Comparison of ENCODE assay signal across 19 cellular contexts in the genomic region with DNA sequence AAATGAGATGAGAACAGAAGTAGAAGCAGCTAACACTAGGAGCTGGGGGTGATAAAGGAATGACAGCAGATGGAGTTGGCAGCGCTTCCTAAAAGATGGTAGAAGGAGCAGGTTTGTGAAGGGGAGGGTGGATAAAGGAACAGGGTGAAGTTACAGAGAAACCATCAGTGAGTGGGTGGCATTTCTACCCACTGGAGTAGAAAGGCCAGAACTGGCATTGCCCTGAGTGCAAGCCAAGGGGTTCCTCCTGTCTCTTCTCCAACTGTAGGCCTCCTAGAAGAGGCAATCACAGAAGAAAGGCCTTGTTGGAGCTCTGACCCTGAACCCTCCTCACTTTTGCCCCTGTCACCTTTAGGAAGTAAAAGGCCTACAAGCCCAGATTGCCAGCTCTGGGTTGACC. TPM values are rescaled to one million over a fixed set of nuclear protein-coding genes. Genes with fewer than 3 reads are reported as not detected.
A peak's percentile ranks its signal among the peaks of the same experiment; 100 is the strongest.
DNase-seq lines count a peak whose midpoint lies in the region; ATAC-seq and TF ChIP-seq lines count a peak whose summit lies in the region.
"Had no signal": no experiment of that assay in that cellular context is flagged by ENCODE, and none has a peak within 500 bp of the region (broad histone marks: within the 10 kb centered on the region; RNA-seq: fewer than 3 reads in every experiment).

No MANE protein-coding gene starts in this region.

- H3K27ac ChIP-seq in SK-N-SH (ENCODE audit: low read depth in 2 of 2, low read length in 1 of 2) (peak overlapping the region in 1 of 2 experiments; percentile 82; a peak in 1 of 4 replicates), duodenal mucosa (ENCODE audit: low read depth, low read length) (no peak overlapping the region), lower lobe of right lung (no peak overlapping the region)
- H3K27ac ChIP-seq: tibial artery had no signal

- POLR2A ChIA-PET in SK-N-SH (lab: Yijun Ruan, JAX) = no interaction called here

- no peak for TF ChIP-seq RAD21 in SK-N-SH (IDR thresholded peaks at IDR 0.05; ENCODE audit: low read length)

- peak overlapping the region; percentile 81 for H3K4me2 ChIP-seq in SK-N-SH

- H3K9me2 ChIP-seq in SK-N-SH = no peaks in the 10 kb centered on the region

- TF ChIP-seq CTCF in SK-N-SH (IDR thresholded peaks at IDR 0.05) = no peak
- no peak for TF ChIP-seq CTCF in lower lobe of right lung (IDR thresholded peaks at IDR 0.05)
- no peak for TF ChIP-seq CTCF in type B pancreatic cell (conservative IDR thresholded peaks at IDR 0.05)

- H4K20me1 ChIP-seq in SK-N-SH (ENCODE audit: insufficient read depth) = no peaks in the 10 kb centered on the region

- H3K27me3 ChIP-seq in SK-N-SH (ENCODE audit: insufficient read depth) (no peaks in the 10 kb centered on the region), duodenal mucosa (ENCODE audit: control insufficient read depth in 1 of 2, insufficient read depth in 2 of 2, low read length in 2 of 2) (no peaks in the 10 kb centered on the region), lower lobe of right lung (ENCODE audit: low read depth) (no peaks in the 10 kb centered on the region)

- no peaks in the 10 kb centered on the region for H3K9me3 Mint-ChIP-seq in type B pancreatic cell
- H3K9me3 Mint-ChIP-seq: activated T-helper 17 cell treated with anti-CD3 and anti-CD28 coated beads, Interleukin-2, amount 50 U/mL, for 72 hours; CD8-positive, alpha-beta T cell had no signal

- no peak for ATAC-seq in SK-N-SH treated with all-trans-retinoic acid at 6 μM for 48 hours
- no peak for ATAC-seq in lower lobe of right lung
- no peak for ATAC-seq in GM18519 (IDR thresholded peaks at IDR 0.05; ENCODE audit: low FRiP score, unreplicated experiment)
- ATAC-seq: activated T-helper 17 cell treated with anti-CD3 and anti-CD28 coated beads, Interleukin-2, amount 50 U/mL, for 72 hours; CD8-positive, alpha-beta T cell had no signal

- H3K9ac ChIP-seq in SK-N-SH (peak overlapping the region; percentile 93; the same call in 1 of the 2 replicates), duodenal mucosa (ENCODE audit: low read depth in 1 of 2, low read length in 2 of 2) (peak overlapping the region; percentile 82 to 83)

- H3K9me3 ChIP-seq in SK-N-SH (no peaks in the 10 kb centered on the region), duodenal mucosa (ENCODE audit: control insufficient read depth in 1 of 2, low read length in 2 of 2) (no peaks in the 10 kb centered on the region), lower lobe of right lung (no peaks in the 10 kb centered on the region)
- H3K9me3 ChIP-seq: tibial artery had no signal

- 87% methylated on average over 1 of the region's 1 CpG for WGBS in SK-N-SH (ENCODE audit: low lambda C conversion rate)

- no peaks in the 10 kb centered on the region for H3K27me3 Mint-ChIP-seq in type B pancreatic cell
- H3K27me3 Mint-ChIP-seq: activated T-helper 17 cell treated with anti-CD3 and anti-CD28 coated beads, Interleukin-2, amount 50 U/mL, for 72 hours had no signal

- peak overlapping the region; percentile 99 for H3K27ac Mint-ChIP-seq in type B pancreatic cell
- H3K27ac Mint-ChIP-seq: activated T-helper 17 cell treated with anti-CD3 and anti-CD28 coated beads, Interleukin-2, amount 50 U/mL, for 72 hours had no signal

- DNase-seq in SK-N-SH (no peak), lower lobe of right lung (no peak), type B pancreatic cell (ENCODE audit: extremely low spot score, unreplicated experiment) (no peak), 8988T (no peak)
- no peak for DNase-seq in activated CD4-positive, alpha-beta T cell treated with anti-CD3 and anti-CD28 coated beads for 1 hour
- DNase-seq: activated CD4-positive, alpha-beta T cell treated with anti-CD3 and anti-CD28 coated beads, Interleukin-2, amount 50 U/mL, for 48 hours; CD8-positive, alpha-beta T cell; MM.1S; NCI-H774; Right ventricle myocardium superior; stimulated activated CD4-positive, alpha-beta T cell treated with anti-CD3 and anti-CD28 coated beads, Interleukin-2, amount 100 ng/mL, for 24 hours; T1000; tibial artery had no signal

- no peak overlapping the region for H2AFZ ChIP-seq in SK-N-SH (ENCODE audit: low read depth)

- peak overlapping the region; percentile 98 for H3K4me3 Mint-ChIP-seq in type B pancreatic cell
- H3K4me3 Mint-ChIP-seq: activated T-helper 17 cell treated with anti-CD3 and anti-CD28 coated beads, Interleukin-2, amount 50 U/mL, for 72 hours had no signal

- H3F3A ChIP-seq in SK-N-SH (replicated peaks; ENCODE audit: insufficient read depth) = peaks cover 32% of the 10 kb centered on the region

- peaks cover 46% of the 10 kb centered on the region for H3K79me2 ChIP-seq in SK-N-SH (ENCODE audit: insufficient read depth)

- H3K4me1 ChIP-seq in SK-N-SH (ENCODE audit: control insufficient read depth in 1 of 2, insufficient read depth in 2 of 2, low read depth in 1 of 2, low read length in 1 of 2) (peaks cover 0 to 18% of the 10 kb centered on the region in 2 experiments; a peak in 2 of 4 replicates), duodenal mucosa (ENCODE audit: control insufficient read depth in 1 of 2, insufficient read depth in 2 of 2, low read length in 2 of 2) (peaks cover 28 to 29% of the 10 kb centered on the region in 2 donors), lower lobe of right lung (peaks cover 33% of the 10 kb centered on the region)

- peaks cover 31% of the 10 kb centered on the region for H3K36me3 Mint-ChIP-seq in type B pancreatic cell
- H3K36me3 Mint-ChIP-seq: CD8-positive, alpha-beta T cell had no signal

- intact Hi-C loops in lower lobe of right lung (cut with DNase I) = no loop called here

- CTCF ChIA-PET in SK-N-SH (lab: Yijun Ruan, JAX) = interaction anchor here (0.5 to 3.8 kb wide), 6 partner anchors 29 to 737 kb away, joined by 3 to 15 read pairs (median 4); no protein-coding TSS in a partner anchor

- H3K36me3 ChIP-seq in SK-N-SH (replicated peaks in 1 of 2; ENCODE audit: control insufficient read depth in 1 of 2, insufficient read depth in 2 of 2, low read length in 1 of 2) (peaks cover 4 to 9% of the 10 kb centered on the region in 2 experiments), duodenal mucosa (ENCODE audit: control insufficient read depth in 1 of 2, insufficient read depth in 2 of 2, low read length in 2 of 2) (peaks cover 4 to 21% of the 10 kb centered on the region in 2 donors), lower lobe of right lung (peaks cover 19% of the 10 kb centered on the region)

- no peak for TF ChIP-seq EP300 in SK-N-SH (IDR thresholded peaks at IDR 0.05; ENCODE audit: borderline replicate concordance in 1 of 2, low read depth in 1 of 2, low read length in 1 of 2)

- H3K4me1 Mint-ChIP-seq in type B pancreatic cell (ENCODE audit: unreplicated experiment) = peaks cover 30% of the 10 kb centered on the region
- H3K4me1 Mint-ChIP-seq: activated T-helper 17 cell treated with anti-CD3 and anti-CD28 coated beads, Interleukin-2, amount 50 U/mL, for 72 hours had no signal

- H3K4me3 ChIP-seq in SK-N-SH (ENCODE audit: low read depth in 2 of 2, low read length in 1 of 2) (peak overlapping the region; percentile 49 to 85; a peak in 2 of 4 replicates), duodenal mucosa (ENCODE audit: low read depth in 1 of 2, low read length in 2 of 2) (peak overlapping the region; percentile 80 to 86), lower lobe of right lung (peak overlapping the region; percentile 63)
- H3K4me3 ChIP-seq: tibial artery had no signal

TF ChIP-seq in SK-N-SH, 30 proteins besides CTCF, POLR2A, EP300 and RAD21 (continues in another document):
- no peak for TF ChIP-seq FOXM1 (IDR thresholded peaks at IDR 0.05; ENCODE audit: low read depth)
- TF ChIP-seq, protein P1, sequence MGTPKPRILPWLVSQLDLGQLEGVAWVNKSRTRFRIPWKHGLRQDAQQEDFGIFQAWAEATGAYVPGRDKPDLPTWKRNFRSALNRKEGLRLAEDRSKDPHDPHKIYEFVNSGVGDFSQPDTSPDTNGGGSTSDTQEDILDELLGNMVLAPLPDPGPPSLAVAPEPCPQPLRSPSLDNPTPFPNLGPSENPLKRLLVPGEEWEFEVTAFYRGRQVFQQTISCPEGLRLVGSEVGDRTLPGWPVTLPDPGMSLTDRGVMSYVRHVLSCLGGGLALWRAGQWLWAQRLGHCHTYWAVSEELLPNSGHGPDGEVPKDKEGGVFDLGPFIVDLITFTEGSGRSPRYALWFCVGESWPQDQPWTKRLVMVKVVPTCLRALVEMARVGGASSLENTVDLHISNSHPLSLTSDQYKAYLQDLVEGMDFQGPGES (IDR thresholded peaks at IDR 0.05; ENCODE audit: low read depth, low read length) = no peak
- TF ChIP-seq NRF1 (IDR thresholded peaks at IDR 0.05; ENCODE audit: low read depth, low read length) = no peak
- no peak for TF ChIP-seq FOSL2 (IDR thresholded peaks at IDR 0.05; ENCODE audit: borderline replicate concordance, low read depth)

TF ChIP-seq in SK-N-SH treated with all-trans-retinoic acid at 6 μM for 48 hours, 23 proteins besides CTCF, POLR2A, EP300 and RAD21 (continues in another document):
- TF ChIP-seq, protein P2, sequence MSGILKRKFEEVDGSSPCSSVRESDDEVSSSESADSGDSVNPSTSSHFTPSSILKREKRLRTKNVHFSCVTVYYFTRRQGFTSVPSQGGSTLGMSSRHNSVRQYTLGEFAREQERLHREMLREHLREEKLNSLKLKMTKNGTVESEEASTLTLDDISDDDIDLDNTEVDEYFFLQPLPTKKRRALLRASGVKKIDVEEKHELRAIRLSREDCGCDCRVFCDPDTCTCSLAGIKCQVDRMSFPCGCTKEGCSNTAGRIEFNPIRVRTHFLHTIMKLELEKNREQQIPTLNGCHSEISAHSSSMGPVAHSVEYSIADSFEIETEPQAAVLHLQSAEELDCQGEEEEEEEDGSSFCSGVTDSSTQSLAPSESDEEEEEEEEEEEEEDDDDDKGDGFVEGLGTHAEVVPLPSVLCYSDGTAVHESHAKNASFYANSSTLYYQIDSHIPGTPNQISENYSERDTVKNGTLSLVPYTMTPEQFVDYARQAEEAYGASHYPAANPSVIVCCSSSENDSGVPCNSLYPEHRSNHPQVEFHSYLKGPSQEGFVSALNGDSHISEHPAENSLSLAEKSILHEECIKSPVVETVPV (CRISPR knock-in tag; IDR thresholded peaks at IDR 0.05) = no peak
- no peak for TF ChIP-seq ZNF70 (CRISPR knock-in tag; IDR thresholded peaks at IDR 0.05)
- TF ChIP-seq ZFP3 (CRISPR knock-in tag; IDR thresholded peaks at IDR 0.05) = no peak
- TF ChIP-seq CSDC2 (CRISPR knock-in tag; IDR thresholded peaks at IDR 0.05) = no peak

RNA-seq across cellular contexts. Expression of a gene that starts 2.2 kb away (rescaled TPM):
- polyA plus RNA-seq in SK-N-SH (2012; rRNA removed) = 332 and 351 TPM in 2 replicates
- 225 and 265 TPM in 2 replicates for polyA plus RNA-seq in SK-N-SH (2012; cell fraction: cytosol; rRNA removed)
- polyA plus RNA-seq in SK-N-SH (2012; cell fraction: nucleus; rRNA removed) = 714 and 1,063 TPM in 2 replicates
- total RNA-seq in lower lobe of right lung (140 TPM), type B pancreatic cell (ENCODE audit: low replicate concordance) (480 and 1,293 TPM in 2 replicates)
- total RNA-seq: myocyte had no signal

RNA-seq across cellular contexts. Expression of a gene that starts 46.2 kb away (rescaled TPM):
- 47.7 and 49.4 TPM in 2 replicates for polyA plus RNA-seq in SK-N-SH (2012; rRNA removed)
- polyA plus RNA-seq in SK-N-SH (2012; cell fraction: cytosol; rRNA removed) = 35.6 and 44.1 TPM in 2 replicates
- polyA plus RNA-seq in SK-N-SH (2012; cell fraction: nucleus; rRNA removed) = 40.7 and 41.4 TPM in 2 replicates
- total RNA-seq in lower lobe of right lung (139 TPM), type B pancreatic cell (ENCODE audit: low replicate concordance) (768 and 2,227 TPM in 2 replicates)
- total RNA-seq: frontal cortex had no signal

RNA-seq across cellular contexts. Expression of a gene that starts 55.1 kb away (rescaled TPM):
- 267 and 292 TPM in 2 replicates for polyA plus RNA-seq in SK-N-SH (2012; rRNA removed)
- 346 and 371 TPM in 2 replicates for polyA plus RNA-seq in SK-N-SH (2012; cell fraction: cytosol; rRNA removed)
- polyA plus RNA-seq in SK-N-SH (2012; cell fraction: nucleus; rRNA removed) = 127 and 164 TPM in 2 replicates
- total RNA-seq in lower lobe of right lung (453 TPM), type B pancreatic cell (ENCODE audit: low replicate concordance) (450 and 521 TPM in 2 replicates)
